ENCODE assay signal across 1 cellular context in the genomic region with DNA sequence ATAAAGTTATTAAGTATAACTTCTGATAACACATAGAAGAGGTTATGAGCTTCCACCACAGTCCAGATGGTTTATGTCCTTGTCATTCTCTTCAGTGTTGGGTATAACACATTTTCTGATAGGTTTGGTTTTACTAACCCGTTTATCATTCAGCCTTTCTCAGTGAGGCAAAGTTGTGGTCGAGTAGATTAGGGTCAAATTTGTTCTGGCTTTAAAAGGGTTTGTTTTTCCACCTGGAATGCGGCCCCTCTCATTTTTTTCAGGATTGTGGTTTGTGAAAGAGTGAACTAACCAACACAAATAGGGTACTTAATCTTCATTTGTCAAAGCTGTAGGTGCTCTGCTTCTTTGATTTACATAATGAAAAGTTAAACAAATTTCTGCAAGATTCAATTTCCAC.
TF ChIP-seq lines count a peak whose summit lies in the region.

No MANE protein-coding gene starts in this region.

TF ChIP-seq in H1, 55 proteins besides CTCF, POLR2A, EP300 and RAD21:
- TF ChIP-seq NANOG (IDR thresholded peaks at IDR 0.05; ENCODE audit: insufficient read depth, low read depth, low read length, poor library complexity, severe bottlenecking), result no peak
- peak; percentile 56; the same call in 1 of the 2 replicates for TF ChIP-seq TEAD4 (IDR thresholded peaks at IDR 0.05; ENCODE audit: low read depth, low read length)
- no peak for TF ChIP-seq POU5F1 (IDR thresholded peaks at IDR 0.05; ENCODE audit: low read depth, low read length)
